ENCODE assay signal across 7 cellular contexts in genomic region chr1:100868364-100868995, GRCh38. TPM values are rescaled to one million over a fixed set of nuclear protein-coding genes. Genes with fewer than 3 reads are reported as not detected.
DNase-seq lines count a peak whose midpoint lies in the region; ATAC-seq, FAIRE-seq and TF ChIP-seq lines count a peak whose summit lies in the region.

No MANE protein-coding gene starts in this region.

- FAIRE-seq in islet of Langerhans (lab: Jason Lieb, UNC), result peak; percentile 99

- H3K9me3 ChIP-seq in adipocyte (ENCODE audit: control insufficient read depth, low read length) (no peaks in the 10 kb centered on the region), aorta (ENCODE audit: control insufficient read depth, low read length) (no peaks in the 10 kb centered on the region)

- TF ChIP-seq CTCF in LNCAP (IDR thresholded peaks at IDR 0.05), result peak; percentile 72

- H3K4me3 ChIP-seq in adipocyte (ENCODE audit: low read length) (peak overlapping the region; percentile 19), aorta (ENCODE audit: low read length in 2 of 2) (no peak overlapping the region)

- H3K27me3 ChIP-seq in adipocyte (replicated peaks; ENCODE audit: control insufficient read depth, insufficient read depth, low read length), result no peaks in the 10 kb centered on the region
- H3K27me3 ChIP-seq in aorta (ENCODE audit: control insufficient read depth in 1 of 2, insufficient read depth in 2 of 2, low read length in 1 of 2), result no peaks in the 10 kb centered on the region

- intact Hi-C loops in aorta (cut with DNase I), result loop anchor here (2.0 to 10.0 kb wide), 3 partner anchors 164 to 406 kb away; no protein-coding TSS in a partner anchor

- in situ Hi-C loops in G401 (cut with HindIII; ENCODE audit: low sequenced_read_pairs), result no loop called here

- H3K36me3 ChIP-seq in adipocyte (ENCODE audit: control insufficient read depth, insufficient read depth, low read length, severe bottlenecking) (no peaks in the 10 kb centered on the region), aorta (ENCODE audit: control insufficient read depth in 1 of 2, insufficient read depth in 2 of 2, low read length in 1 of 2) (no peaks in the 10 kb centered on the region)

- H3K27ac ChIP-seq in aorta (ENCODE audit: low read depth in 1 of 2, low read length in 2 of 2), result no peak overlapping the region

- 10 to 12% methylated on average over 7 of the region's 7 CpGs for WGBS in aorta, 2 donors

- peak; percentile 74 for ATAC-seq in aorta (ENCODE audit: low FRiP score)

- H3K9ac ChIP-seq in adipocyte (ENCODE audit: low read length), result peak overlapping the region; percentile 51

- peak; percentile 39 for DNase-seq in G401 (ENCODE audit: low spot score)
- DNase-seq in adipocyte (ENCODE audit: low read depth), result peak; percentile 77
- DNase-seq in aorta, result no peak
- DNase-seq in anterior cingulate cortex (lab: John Stamatoyannopoulos, UW), result no peak
- DNase-seq in HK-2 (ENCODE audit: unreplicated experiment), result no peak

- H3K4me1 ChIP-seq in adipocyte (ENCODE audit: control insufficient read depth, insufficient read depth, low read length), result peaks cover 12% of the 10 kb centered on the region
- H3K4me1 ChIP-seq in aorta (ENCODE audit: control insufficient read depth in 1 of 2, insufficient read depth in 2 of 2, low read length in 2 of 2), result no peaks in the 10 kb centered on the region

RNA-seq across cellular contexts. Expression of gene EXTL2, which starts 26.2 kb away (rescaled TPM):
- 20.4 and 36.9 TPM in 2 replicates for total RNA-seq in G401 (2014; rRNA removed; shearing (Covaris generic))
- 10 to 100 TPM; 14.3 to 19.0 TPM for total RNA-seq in aorta
- 10 to 100 TPM; 16.8 to 18.1 TPM for polyA plus RNA-seq in aorta

RNA-seq across cellular contexts. Expression of gene SLC30A7, which starts 27.4 kb away (rescaled TPM):
- total RNA-seq in G401 (2014; rRNA removed; shearing (Covaris generic)), result 17.6 and 18.4 TPM in 2 replicates
- total RNA-seq in aorta, result 10 to 100 TPM; 26.1 to 36.2 TPM
- polyA plus RNA-seq in aorta, result 1 to 10 TPM; 2.1 to 5.3 TPM

Comparison
In these comparisons a context has a peak if more than half of its experiments do, and no peak if none do; other contexts are left out.
1. DNase-seq: peak in G401 (single experiment) and adipocyte (single experiment); none in aorta (0 of 2), anterior cingulate cortex (0 of 58) and HK-2 (single experiment).